Comparison of ENCODE assay signal across 2 cellular contexts in the genomic region with DNA sequence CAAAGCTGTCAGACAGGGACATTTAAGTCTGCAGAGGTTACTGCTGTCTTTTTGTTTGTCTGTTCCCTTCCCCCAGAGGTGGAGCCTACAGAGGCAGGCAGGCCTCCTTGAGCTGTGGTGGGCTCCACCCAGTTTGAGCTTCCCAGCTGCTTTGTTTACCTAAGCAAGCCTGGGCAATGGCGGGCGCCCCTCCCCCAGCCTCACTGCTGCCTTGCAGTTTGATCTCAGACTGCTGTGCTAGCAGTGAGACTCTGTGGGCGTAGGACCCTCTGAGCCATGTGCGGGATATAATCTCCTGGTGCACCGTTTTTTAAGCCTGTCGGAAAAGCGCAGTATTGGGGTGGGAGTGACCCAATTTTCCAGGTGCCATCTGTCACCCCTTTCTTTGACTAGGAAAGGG.
A peak's percentile ranks its signal among the peaks of the same experiment; 100 is the strongest.
TF ChIP-seq lines count a peak whose summit lies in the region.
"Not testable (repeated sequence)": the region's sequence is repeated elsewhere in the genome, so short reads cannot be mapped to it uniquely, and the experiment has no call there.

No MANE protein-coding gene starts in this region.

TF ChIP-seq in K562, 482 proteins besides CTCF, POLR2A, EP300 and RAD21:
- TF ChIP-seq, protein P1, sequence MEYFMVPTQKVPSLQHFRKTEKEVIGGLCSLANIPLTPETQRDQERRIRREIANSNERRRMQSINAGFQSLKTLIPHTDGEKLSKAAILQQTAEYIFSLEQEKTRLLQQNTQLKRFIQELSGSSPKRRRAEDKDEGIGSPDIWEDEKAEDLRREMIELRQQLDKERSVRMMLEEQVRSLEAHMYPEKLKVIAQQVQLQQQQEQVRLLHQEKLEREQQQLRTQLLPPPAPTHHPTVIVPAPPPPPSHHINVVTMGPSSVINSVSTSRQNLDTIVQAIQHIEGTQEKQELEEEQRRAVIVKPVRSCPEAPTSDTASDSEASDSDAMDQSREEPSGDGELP (CRISPR knock-in tag; IDR thresholded peaks at IDR 0.05; ENCODE audit: borderline replicate concordance), result peak; percentile 35; the same call in 1 of the 2 replicates
- TF ChIP-seq FOXA3 (CRISPR knock-in tag; conservative IDR thresholded peaks at IDR 0.05 in 1 of 2, IDR thresholded peaks at IDR 0.05 in 1 of 2), result peak; percentile 78 to 83

TF ChIP-seq in HepG2, 621 proteins besides CTCF, POLR2A, EP300 and RAD21:
- TF ChIP-seq FOXA3 (CRISPR knock-in tag; IDR thresholded peaks at IDR 0.05) (0 out of 2 replicates have a peak, but pooled peaks have one; percentile 16), FOXA1 (CRISPR knock-in tag; IDR thresholded peaks at IDR 0.05) (0 out of 2 replicates have a peak, but pooled peaks have one; percentile 25)
- not testable (repeated sequence) for TF ChIP-seq FOXA1 (IDR thresholded peaks at IDR 0.05)
- TF ChIP-seq, protein P2, sequence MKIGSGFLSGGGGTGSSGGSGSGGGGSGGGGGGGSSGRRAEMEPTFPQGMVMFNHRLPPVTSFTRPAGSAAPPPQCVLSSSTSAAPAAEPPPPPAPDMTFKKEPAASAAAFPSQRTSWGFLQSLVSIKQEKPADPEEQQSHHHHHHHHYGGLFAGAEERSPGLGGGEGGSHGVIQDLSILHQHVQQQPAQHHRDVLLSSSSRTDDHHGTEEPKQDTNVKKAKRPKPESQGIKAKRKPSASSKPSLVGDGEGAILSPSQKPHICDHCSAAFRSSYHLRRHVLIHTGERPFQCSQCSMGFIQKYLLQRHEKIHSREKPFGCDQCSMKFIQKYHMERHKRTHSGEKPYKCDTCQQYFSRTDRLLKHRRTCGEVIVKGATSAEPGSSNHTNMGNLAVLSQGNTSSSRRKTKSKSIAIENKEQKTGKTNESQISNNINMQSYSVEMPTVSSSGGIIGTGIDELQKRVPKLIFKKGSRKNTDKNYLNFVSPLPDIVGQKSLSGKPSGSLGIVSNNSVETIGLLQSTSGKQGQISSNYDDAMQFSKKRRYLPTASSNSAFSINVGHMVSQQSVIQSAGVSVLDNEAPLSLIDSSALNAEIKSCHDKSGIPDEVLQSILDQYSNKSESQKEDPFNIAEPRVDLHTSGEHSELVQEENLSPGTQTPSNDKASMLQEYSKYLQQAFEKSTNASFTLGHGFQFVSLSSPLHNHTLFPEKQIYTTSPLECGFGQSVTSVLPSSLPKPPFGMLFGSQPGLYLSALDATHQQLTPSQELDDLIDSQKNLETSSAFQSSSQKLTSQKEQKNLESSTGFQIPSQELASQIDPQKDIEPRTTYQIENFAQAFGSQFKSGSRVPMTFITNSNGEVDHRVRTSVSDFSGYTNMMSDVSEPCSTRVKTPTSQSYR (CRISPR knock-in tag; IDR thresholded peaks at IDR 0.05; ENCODE audit: borderline replicate concordance), result peak; percentile 80
